In genomic region chr12:52050771-52051541, GRCh38 we compare ENCODE assay signal across 8 cellular contexts. TPM values are rescaled to one million over a fixed set of nuclear protein-coding genes. Genes with fewer than 3 reads are reported as not detected.
A peak's percentile ranks its signal among the peaks of the same experiment; 100 is the strongest.
DNase-seq lines count a peak whose midpoint lies in the region; ATAC-seq and TF ChIP-seq lines count a peak whose summit lies in the region.

Gene NR4A1 (plus strand): TSS chr12:52051442. CDS start chr12:52054329, 2,887 bp downstream.

- no peaks in the 10 kb centered on the region for H3K9me3 Mint-ChIP-seq in Caco-2 (ENCODE audit: unreplicated experiment)

- H3K27me3 ChIP-seq in Caco-2 (replicated peaks; ENCODE audit: control insufficient read depth, insufficient read depth, low read length): no peaks in the 10 kb centered on the region
- H3K27me3 ChIP-seq in OCI-LY1 (ENCODE audit: insufficient read depth, low read length): no peaks in the 10 kb centered on the region
- H3K27me3 ChIP-seq in mucosa of stomach (ENCODE audit: control insufficient read depth, insufficient read depth, low read length): no peaks in the 10 kb centered on the region

- H3K9me3 ChIP-seq in Caco-2 (no peaks in the 10 kb centered on the region), OCI-LY1 (ENCODE audit: low read length) (no peaks in the 10 kb centered on the region), mucosa of stomach (ENCODE audit: control insufficient read depth, low read length) (no peaks in the 10 kb centered on the region)

- no peaks in the 10 kb centered on the region for H3K79me2 ChIP-seq in OCI-LY1 (ENCODE audit: insufficient read depth, low read length)

- peak within 1 kb of the TSS; percentile 84 for H3K4me3 Mint-ChIP-seq in Caco-2 (ENCODE audit: unreplicated experiment)

- CTCF ChIA-PET in Caco-2 (lab: Charles Lee): interaction anchor here (0.6 to 3.9 kb wide), 15 partner anchors 11 to 74 kb away, joined by 3 to 56 read pairs (median 4); partner anchors contain the start of gene ATG101

- H3K27ac Mint-ChIP-seq in Caco-2 (ENCODE audit: unreplicated experiment): peak within 1 kb of the TSS; percentile 68

- H3K4me3 ChIP-seq in Caco-2 (ENCODE audit: low read depth, low read length) (peak within 1 kb of the TSS; percentile 60), OCI-LY1 (ENCODE audit: low read depth, low read length, poor library complexity, severe bottlenecking) (peak within 1 kb of the TSS; percentile 61), epithelial cell of proximal tubule (ENCODE audit: low read depth, low read length) (peak within 1 kb of the TSS; percentile 59), mucosa of stomach (ENCODE audit: low read length) (peak within 1 kb of the TSS; percentile 61)

- peaks cover 22% of the 10 kb centered on the region for H3K4me1 Mint-ChIP-seq in Caco-2 (ENCODE audit: low read depth, unreplicated experiment)

- peaks cover 42% of the 10 kb centered on the region for H3K36me3 Mint-ChIP-seq in Caco-2 (ENCODE audit: insufficient read depth, unreplicated experiment)

- no peaks in the 10 kb centered on the region for H3K9me2 ChIP-seq in OCI-LY1 (ENCODE audit: low read depth, low read length)

- no peaks in the 10 kb centered on the region for H3K27me3 Mint-ChIP-seq in Caco-2 (ENCODE audit: insufficient read depth, unreplicated experiment)

- H3K36me3 ChIP-seq in Caco-2 (ENCODE audit: control insufficient read depth, insufficient read depth, low read length): 0 out of 2 replicates have a peak, but pooled peaks cover 2% of the 10 kb centered on the region
- H3K36me3 ChIP-seq in OCI-LY1 (ENCODE audit: insufficient read depth, low read length): no peaks in the 10 kb centered on the region; the same call in 1 of the 2 replicates
- no peaks in the 10 kb centered on the region for H3K36me3 ChIP-seq in mucosa of stomach (ENCODE audit: control insufficient read depth, insufficient read depth, low read length)

- no peaks in the 10 kb centered on the region for H4K20me1 ChIP-seq in OCI-LY1 (ENCODE audit: insufficient read depth, low read length)

- peak within 1 kb of the TSS; percentile 88 for H3K4me2 ChIP-seq in OCI-LY1 (ENCODE audit: low read length)

- intact Hi-C loops in Caco-2 (cut with micrococcal nuclease; ENCODE audit: unreplicated experiment): loop anchor here (1.0 to 5.0 kb wide), 6 partner anchors 14 to 876 kb away; partner anchors contain the start of gene ATG101

- no TSS peak for BruUV-seq in Caco-2 (replicated peaks; lab: Mats Ljungman, UMichigan)

- peak within 1 kb of the TSS; percentile 67; the same call in 1 of the 2 replicates for H2AFZ ChIP-seq in OCI-LY1 (ENCODE audit: low read length)

- POLR2A ChIA-PET in Caco-2 (lab: Charles Lee): interaction anchor here (0.5 to 2.5 kb wide), 20 partner anchors 9 to 1130 kb away, joined by 3 to 88 read pairs (median 6); partner anchors contain the start of genes ATG101 and CSAD

- H3K9ac ChIP-seq in OCI-LY1 (ENCODE audit: low read length): peak within 1 kb of the TSS; percentile 69
- peak within 1 kb of the TSS; percentile 88 for H3K9ac ChIP-seq in mucosa of stomach (ENCODE audit: low read length)

- H3F3A ChIP-seq in OCI-LY1 (ENCODE audit: insufficient read depth, low read length): no peaks in the 10 kb centered on the region

- H3K4me1 ChIP-seq in Caco-2: peaks cover 23% of the 10 kb centered on the region
- H3K4me1 ChIP-seq in OCI-LY1 (ENCODE audit: insufficient read depth, low read length, severe bottlenecking): peaks cover 23% of the 10 kb centered on the region
- H3K4me1 ChIP-seq in mucosa of stomach (ENCODE audit: control insufficient read depth, insufficient read depth, low read length): peaks cover 22% of the 10 kb centered on the region

- peak in 1 of 2 experiments; percentile 46 for TF ChIP-seq CTCF in Caco-2 (IDR thresholded peaks at IDR 0.05; ENCODE audit: insufficient read depth in 1 of 2, low read depth in 1 of 2, low read length in 1 of 2, severe bottlenecking in 1 of 2, unreplicated experiment in 1 of 2)
- peak; percentile 24; the same call in 1 of the 2 replicates for TF ChIP-seq CTCF in OCI-LY1 (IDR thresholded peaks at IDR 0.05; ENCODE audit: low read length)
- TF ChIP-seq CTCF in epithelial cell of proximal tubule (conservative IDR thresholded peaks at IDR 0.05; ENCODE audit: low read depth, low read length): peak; percentile 21

- DNase-seq in Caco-2: peak; percentile 97 to 99
- DNase-seq in HT-29 (ENCODE audit: low spot score): peak; percentile 79
- peak; percentile 99 for DNase-seq in activated T-cell treated with anti-CD3 and anti-CD28 coated beads for 48 hours (ENCODE audit: low read depth)
- DNase-seq in epithelial cell of proximal tubule (ENCODE audit: low read depth): no peak
- peak; percentile 99 for DNase-seq in stimulated activated CD8-positive, alpha-beta memory T cell treated with anti-CD3 and anti-CD28 coated beads, Interleukin-4, amount 100 ng/mL, for 48 hours

- no peak within 1 kb of the TSS for H3K27ac ChIP-seq in OCI-LY1 (ENCODE audit: low read depth, low read length, poor library complexity, severe bottlenecking)

- ATAC-seq in GM19468 (IDR thresholded peaks at IDR 0.05; ENCODE audit: extremely low read depth, unreplicated experiment): peak; percentile 52

RNA-seq across cellular contexts. Expression of gene NR4A1, which starts in this region (rescaled TPM):
- total RNA-seq in Caco-2 (2022) (37.9 and 41.8 TPM in 2 replicates), epithelial cell of proximal tubule (2.2 and 4.3 TPM in 2 replicates)
- 49.6 and 61.2 TPM in 2 replicates for total RNA-seq in HT-29 (2014; rRNA removed; shearing (Covaris generic))
